ENCODE assay signal across 8 cellular contexts in the genomic region with DNA sequence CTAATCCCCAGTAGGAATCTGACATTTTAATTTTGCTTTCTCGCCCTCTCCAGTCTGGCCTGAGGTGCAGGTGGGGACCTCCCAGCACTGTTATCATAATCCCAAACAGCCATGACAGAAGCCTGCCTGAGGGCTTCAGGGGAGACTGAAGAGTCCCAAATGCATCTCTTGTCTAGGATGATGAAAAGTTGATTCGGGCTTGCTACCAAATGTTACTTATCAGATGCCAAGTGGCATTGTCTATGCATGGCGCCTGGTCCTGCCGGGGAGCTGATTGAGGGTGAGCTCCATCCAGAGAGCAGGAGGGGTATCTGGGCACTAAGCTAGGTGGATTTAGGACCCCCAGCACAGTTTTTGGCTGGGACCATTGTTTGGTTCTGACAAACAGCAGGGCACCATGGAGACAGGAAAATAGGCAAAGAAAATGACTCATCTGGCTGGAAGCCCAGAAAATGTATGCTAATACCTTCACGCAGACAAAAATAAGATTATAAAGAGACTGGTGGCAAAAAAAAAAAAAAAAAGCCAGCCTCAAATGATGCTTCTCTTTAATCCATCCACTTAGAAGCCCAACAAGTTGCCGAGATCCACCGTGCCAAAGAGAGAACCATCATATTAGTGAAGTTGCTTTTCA.
A peak's percentile ranks its signal among the peaks of the same experiment; 100 is the strongest.
DNase-seq lines count a peak whose midpoint lies in the region; ATAC-seq and TF ChIP-seq lines count a peak whose summit lies in the region.

No MANE protein-coding gene starts in this region.

- no peaks in the 10 kb centered on the region for H3K36me3 Mint-ChIP-seq in T-helper 2 cell treated with Interferon-gamma antibody and Interleukin-4, amounts not matched to agents 5 μg/mL and 100 μg/mL, for 36 hours (ENCODE audit: low read depth)
- H3K36me3 Mint-ChIP-seq in T-helper 17 cell (ENCODE audit: low read depth) = peaks cover 2% of the 10 kb centered on the region

- no peak overlapping the region for H3K27ac Mint-ChIP-seq in T-helper 2 cell treated with Interferon-gamma antibody and Interleukin-4, amounts not matched to agents 5 μg/mL and 100 μg/mL, for 36 hours
- H3K27ac Mint-ChIP-seq in T-helper 17 cell = no peak overlapping the region

- H3K27ac ChIP-seq in mesenchymal stem cell (ENCODE audit: low read length, poor library complexity, severe bottlenecking) (peak overlapping the region; percentile 2), psoas muscle (no peak overlapping the region)

- no peak overlapping the region for H4K91ac ChIP-seq in mesenchymal stem cell (ENCODE audit: low read length)

- intact Hi-C loops in psoas muscle (cut with DNase I) = no loop called here

- H3K27me3 Mint-ChIP-seq in T-helper 2 cell treated with Interferon-gamma antibody and Interleukin-4, amounts not matched to agents 5 μg/mL and 100 μg/mL, for 36 hours (ENCODE audit: low read depth) = peaks cover 2% of the 10 kb centered on the region
- peaks cover 60% of the 10 kb centered on the region for H3K27me3 Mint-ChIP-seq in T-helper 17 cell

- no peak overlapping the region for H3K14ac ChIP-seq in mesenchymal stem cell (ENCODE audit: low read length in 2 of 2)

- no peak overlapping the region for H3K4me3 ChIP-seq in astrocyte of the spinal cord (ENCODE audit: low read depth, low read length)
- no peak overlapping the region for H3K4me3 ChIP-seq in mesenchymal stem cell (ENCODE audit: insufficient read depth in 1 of 2, low read depth in 1 of 2, low read length in 2 of 2)
- no peak overlapping the region for H3K4me3 ChIP-seq in psoas muscle

- H3K27me3 ChIP-seq in mesenchymal stem cell (ENCODE audit: control insufficient read depth in 1 of 2, insufficient read depth in 1 of 2, low read length in 2 of 2) (peaks cover 2 to 27% of the 10 kb centered on the region in 2 experiments), psoas muscle (ENCODE audit: insufficient read depth in 3 of 3, low read length in 2 of 3) (peaks cover 0 to 7% (median 0%) of the 10 kb centered on the region in 3 donors)

- H3K9me3 Mint-ChIP-seq in T-helper 2 cell treated with Interferon-gamma antibody and Interleukin-4, amounts not matched to agents 5 μg/mL and 100 μg/mL, for 36 hours = no peaks in the 10 kb centered on the region

- no peak overlapping the region for H2BK12ac ChIP-seq in mesenchymal stem cell (ENCODE audit: low read length in 2 of 2)

- peak; percentile 86 for DNase-seq in Caki2 (ENCODE audit: low read depth)
- peak; percentile 64 for DNase-seq in NCI-H2029 treated with DMSO at 0.1 percent for 48 hours (lab: John Stamatoyannopoulos, UW)
- DNase-seq in astrocyte of the spinal cord (ENCODE audit: low read depth, low spot score) = peak; percentile 96
- peak; percentile 91 for DNase-seq in mesenchymal stem cell
- DNase-seq in T-helper 2 cell treated with Interferon-gamma antibody and Interleukin-4, amounts not matched to agents 5 μg/mL and 100 μg/mL, for 36 hours (ENCODE audit: low spot score) = no peak
- no peak for DNase-seq in psoas muscle
- DNase-seq in T-helper 17 cell = no peak
- DNase-seq in activated CD8-positive, alpha-beta memory T cell treated with anti-CD3 and anti-CD28 coated beads, Interleukin-2, amount 50 U/mL, for 48 hours = no peak

- H2BK5ac ChIP-seq in mesenchymal stem cell (ENCODE audit: low read depth, low read length, poor library complexity, severe bottlenecking) = no peak overlapping the region

- H2BK120ac ChIP-seq in mesenchymal stem cell (ENCODE audit: low read depth, low read length) = no peak overlapping the region

- H3K4ac ChIP-seq in mesenchymal stem cell (ENCODE audit: low read depth in 1 of 2, low read length in 2 of 2) = no peak overlapping the region

- H3K4me1 ChIP-seq in mesenchymal stem cell (ENCODE audit: control insufficient read depth, insufficient read depth, low read depth, low read length) = peaks cover 13% of the 10 kb centered on the region
- H3K4me1 ChIP-seq in psoas muscle = no peaks in the 10 kb centered on the region

- no peak overlapping the region for H3K18ac ChIP-seq in mesenchymal stem cell (ENCODE audit: low read depth in 1 of 2, low read length in 2 of 2)

- WGBS in mesenchymal stem cell = 56% methylated on average over 7 of the region's 7 CpGs
- WGBS in psoas muscle, 3 donors = 24 to 34% (median 26%) methylated on average over 7 of the region's 7 CpGs

- no peak overlapping the region for H2AFZ ChIP-seq in mesenchymal stem cell (ENCODE audit: low read depth, low read length)

- ATAC-seq in psoas muscle (no peak), T-helper 17 cell (no peak)

- H2BK15ac ChIP-seq in mesenchymal stem cell (ENCODE audit: low read depth, poor library complexity, severe bottlenecking) = no peak overlapping the region

- no peak for TF ChIP-seq CTCF in astrocyte of the spinal cord (IDR thresholded peaks at IDR 0.05; ENCODE audit: low read depth, low read length)
- TF ChIP-seq CTCF in psoas muscle (IDR thresholded peaks at IDR 0.05) = no peak

- H3K9me3 ChIP-seq in mesenchymal stem cell (ENCODE audit: control insufficient read depth, low read length) (peaks cover 3% of the 10 kb centered on the region), psoas muscle (no peaks in the 10 kb centered on the region), T-helper 17 cell (ENCODE audit: control insufficient read depth, low read length, poor library complexity, severe bottlenecking) (no peaks in the 10 kb centered on the region)

- H4K8ac ChIP-seq in mesenchymal stem cell (ENCODE audit: low read length) = no peak overlapping the region

- peak overlapping the region; percentile 60 for H3K9ac ChIP-seq in mesenchymal stem cell (ENCODE audit: low read length)

- peak overlapping the region; percentile 21 for H2AK5ac ChIP-seq in mesenchymal stem cell (ENCODE audit: low read length, severe bottlenecking)

- in situ Hi-C loops in Caki2 (cut with HindIII; ENCODE audit: low pct_unique_long_range_greater_than_20kb, low sequenced_read_pairs) (loop anchor here (10.0 kb wide), 2 partner anchors 326 to 514 kb away; a partner anchor contains a TSS), astrocyte of the spinal cord (cut with HindIII; ENCODE audit: low sequenced_read_pairs) (no loop called here)

- no peak overlapping the region for H3K4me2 ChIP-seq in mesenchymal stem cell (ENCODE audit: low read length, poor library complexity, severe bottlenecking)

- no peaks in the 10 kb centered on the region for H3K36me3 ChIP-seq in mesenchymal stem cell (ENCODE audit: control insufficient read depth in 1 of 2, insufficient read depth in 2 of 2, low read depth in 1 of 2, low read length in 2 of 2)
- no peaks in the 10 kb centered on the region for H3K36me3 ChIP-seq in psoas muscle (ENCODE audit: insufficient read depth in 1 of 2, low read depth in 1 of 2)

- H3K79me1 ChIP-seq in mesenchymal stem cell (replicated peaks; ENCODE audit: low read length, poor library complexity, severe bottlenecking) = no peaks in the 10 kb centered on the region

- no peaks in the 10 kb centered on the region for H3K4me1 Mint-ChIP-seq in T-helper 2 cell treated with Interferon-gamma antibody and Interleukin-4, amounts not matched to agents 5 μg/mL and 100 μg/mL, for 36 hours (ENCODE audit: low read depth)
- H3K4me1 Mint-ChIP-seq in T-helper 17 cell = no peaks in the 10 kb centered on the region

- H3K23ac ChIP-seq in mesenchymal stem cell (ENCODE audit: low read length in 2 of 2) = no peak overlapping the region

- H3K4me3 Mint-ChIP-seq in T-helper 2 cell treated with Interferon-gamma antibody and Interleukin-4, amounts not matched to agents 5 μg/mL and 100 μg/mL, for 36 hours = no peak overlapping the region
- H3K4me3 Mint-ChIP-seq in T-helper 17 cell = no peak overlapping the region

Comparison
In these comparisons a context has a peak if more than half of its experiments do, and no peak if none do; other contexts are left out.
1. DNase-seq: peak in Caki2 (single experiment), NCI-H2029 treated with DMSO at 0.1 percent for 48 hours (single experiment), astrocyte of the spinal cord (single experiment) and mesenchymal stem cell (single experiment); none in T-helper 2 cell treated with Interferon-gamma antibody and Interleukin-4, amounts not matched to agents 5 μg/mL and 100 μg/mL, for 36 hours (single experiment), psoas muscle (0 of 2), T-helper 17 cell (0 of 3) and activated CD8-positive, alpha-beta memory T cell treated with anti-CD3 and anti-CD28 coated beads, Interleukin-2, amount 50 U/mL, for 48 hours (single experiment).